8 cellular contexts compared by ENCODE assay signal in the genomic region with DNA sequence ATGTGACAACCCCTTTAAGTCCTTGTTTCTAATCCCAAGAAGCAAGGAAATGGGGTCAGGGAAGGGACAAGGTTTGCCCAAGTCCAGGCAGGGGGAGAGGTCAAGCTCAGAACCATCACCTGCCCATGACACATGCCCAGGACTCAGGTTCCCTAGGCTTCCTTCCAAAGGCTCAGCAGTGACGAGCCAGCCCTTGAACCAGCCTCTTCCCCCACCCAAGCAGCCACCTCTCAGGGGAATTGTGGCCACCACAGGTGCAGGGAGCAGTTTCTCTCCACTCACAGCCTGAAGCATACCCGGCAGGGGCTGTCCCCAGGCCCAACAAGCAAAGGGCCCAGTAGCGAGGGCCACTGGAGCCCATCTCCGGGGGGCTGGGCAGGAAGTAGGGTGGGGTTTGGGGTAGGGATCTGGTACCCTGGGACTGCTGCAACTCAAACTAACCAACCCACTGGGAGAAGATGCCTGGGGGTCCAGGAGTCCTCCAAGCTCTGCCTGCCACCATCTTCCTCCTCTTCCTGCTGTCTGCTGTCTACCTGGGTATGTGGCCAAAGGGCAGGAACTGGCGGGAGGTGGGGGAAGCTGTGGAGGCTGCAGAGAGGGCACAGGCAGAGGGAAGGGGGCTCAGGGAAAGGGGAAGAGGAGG. TPM values are rescaled to one million over a fixed set of nuclear protein-coding genes. Genes with fewer than 3 reads are reported as not detected.
A peak's percentile ranks its signal among the peaks of the same experiment; 100 is the strongest.
DNase-seq lines count a peak whose midpoint lies in the region; ATAC-seq lines count a peak whose summit lies in the region.

Gene CD79A (plus strand): TSS at position 433 of the 643 bp plus-strand sequence. CDS start 26 bp downstream, at position 459.

- intact Hi-C loops in dendritic cell treated with granulocyte-macrophage colony-stimulating factor and Interleukin-4, amounts not matched to agents 40 ng/mL and 50 ng/mL, for 4 days (cut with micrococcal nuclease) = no loop called here
- intact Hi-C loops in cardiac septum (cut with DNase I) = no loop called here

- peak within 1 kb of the TSS; percentile 73 for H3K27ac Mint-ChIP-seq in dendritic cell treated with granulocyte-macrophage colony-stimulating factor and Interleukin-4, amounts not matched to agents 40 ng/mL and 50 ng/mL, for 4 days

- peaks cover 9% of the 10 kb centered on the region for H3K36me3 Mint-ChIP-seq in dendritic cell treated with granulocyte-macrophage colony-stimulating factor and Interleukin-4, amounts not matched to agents 40 ng/mL and 50 ng/mL, for 4 days (ENCODE audit: low read depth)

- peak; percentile 64 for ATAC-seq in HG03175 (IDR thresholded peaks at IDR 0.05; ENCODE audit: unreplicated experiment)

- DNase-seq in GF-D8 (lab: John Stamatoyannopoulos, UW) (peak; percentile 61), GM19238 (ENCODE audit: insufficient read length, low spot score) (peak; percentile 76), NCI-H1092 treated with DMSO at 0.1 percent for 48 hours (lab: John Stamatoyannopoulos, UW) (no peak), NCI-H226 (no peak), CD1c-positive myeloid dendritic cell (ENCODE audit: extremely low spot score) (no peak), cardiac septum (ENCODE audit: low spot score) (no peak)

- peak within 1 kb of the TSS; percentile 13 for H3K4me3 Mint-ChIP-seq in dendritic cell treated with granulocyte-macrophage colony-stimulating factor and Interleukin-4, amounts not matched to agents 40 ng/mL and 50 ng/mL, for 4 days

- no peaks in the 10 kb centered on the region for H3K27me3 Mint-ChIP-seq in dendritic cell treated with granulocyte-macrophage colony-stimulating factor and Interleukin-4, amounts not matched to agents 40 ng/mL and 50 ng/mL, for 4 days

- H3K4me1 Mint-ChIP-seq in dendritic cell treated with granulocyte-macrophage colony-stimulating factor and Interleukin-4, amounts not matched to agents 40 ng/mL and 50 ng/mL, for 4 days (ENCODE audit: low read depth) = peaks cover 55% of the 10 kb centered on the region

- no peaks in the 10 kb centered on the region for H3K9me3 Mint-ChIP-seq in dendritic cell treated with granulocyte-macrophage colony-stimulating factor and Interleukin-4, amounts not matched to agents 40 ng/mL and 50 ng/mL, for 4 days

RNA-seq across cellular contexts. Expression of gene CD79A, which starts in this region (rescaled TPM):
- total RNA-seq in cardiac septum = not detected

Comparison
In these comparisons a context has a peak if more than half of its experiments do, and no peak if none do; other contexts are left out.
1. DNase-seq: peak in GF-D8 (single experiment) and GM19238 (single experiment); none in NCI-H1092 treated with DMSO at 0.1 percent for 48 hours (single experiment), NCI-H226 (single experiment), CD1c-positive myeloid dendritic cell (single experiment) and cardiac septum (single experiment).